Comparison of ENCODE assay signal across 20 cellular contexts in genomic region chr1:235461954-235462353, GRCh38.
"Had no signal": no experiment of that assay in that cellular context is flagged by ENCODE, and none has a peak within 500 bp of the region (broad histone marks: within the 10 kb centered on the region; RNA-seq: fewer than 3 reads in every experiment).

No MANE protein-coding gene starts in this region.

- H3K27me3 Mint-ChIP-seq: activated T-helper 17 cell treated with anti-CD3 and anti-CD28 coated beads, Interleukin-2, amount 50 U/mL, for 72 hours; progenitor cell of endocrine pancreas had no signal

- ATAC-seq: activated T-helper 17 cell treated with anti-CD3 and anti-CD28 coated beads, Interleukin-2, amount 50 U/mL, for 72 hours; left colon; lower lobe of right lung had no signal

- FAIRE-seq: endometrium had no signal

- H3K9me3 Mint-ChIP-seq: activated T-helper 17 cell treated with anti-CD3 and anti-CD28 coated beads, Interleukin-2, amount 50 U/mL, for 72 hours; neural progenitor cell had no signal

- H3K4me3 Mint-ChIP-seq: activated T-helper 17 cell treated with anti-CD3 and anti-CD28 coated beads, Interleukin-2, amount 50 U/mL, for 72 hours; neural progenitor cell had no signal

- H3K4me1 Mint-ChIP-seq: neural progenitor cell had no signal

- H3K27ac Mint-ChIP-seq: activated T-helper 17 cell treated with anti-CD3 and anti-CD28 coated beads, Interleukin-2, amount 50 U/mL, for 72 hours; neural progenitor cell; progenitor cell of endocrine pancreas had no signal

- DNase-seq: activated CD4-positive, CD25-positive, alpha-beta regulatory T cell; activated naive CD4-positive, alpha-beta T cell; aorta; brain microvascular endothelial cell; central memory CD4-positive, alpha-beta T cell; colonic mucosa; erythroblast; foreskin melanocyte; glutamatergic neuron; hippocampal formation; islet precursor cell; left colon; lower lobe of right lung; stimulated activated naive CD4-positive, alpha-beta T cell; T-helper 9 cell; thyroid gland had no signal
